Comparison of ENCODE assay signal across 24 cellular contexts in genomic region chr16:82260212-82260795, GRCh38.
"Had no signal": no experiment of that assay in that cellular context is flagged by ENCODE, and none has a peak within 500 bp of the region (broad histone marks: within the 10 kb centered on the region; RNA-seq: fewer than 3 reads in every experiment).

No MANE protein-coding gene starts in this region.

- H3K9me3 Mint-ChIP-seq: activated naive CD4-positive, alpha-beta T cell treated with anti-CD3 and anti-CD28 coated beads, Interleukin-2, amount 50 U/mL, for 24 hours; brain; WTC11 had no signal

- H3K36me3 ChIP-seq: cardiac muscle cell, Peyer's patch, SJSA1 had no signal

- H3K36me3 Mint-ChIP-seq: activated CD4-positive, alpha-beta memory T cell treated with anti-CD3 and anti-CD28 coated beads for 36 hours; activated naive CD4-positive, alpha-beta T cell treated with anti-CD3 and anti-CD28 coated beads, Interleukin-2, amount 50 U/mL, for 24 hours; brain; WTC11 had no signal

- H3K27me3 ChIP-seq: Peyer's patch had no signal

- ATAC-seq: activated T-cell treated with anti-CD3 and anti-CD28 coated beads, Interleukin-2, amount 50 U/mL, for 72 hours; WTC11 had no signal

- H3K27ac Mint-ChIP-seq: activated CD4-positive, alpha-beta memory T cell treated with anti-CD3 and anti-CD28 coated beads for 36 hours; activated CD4-positive, alpha-beta T cell treated with anti-CD3 and anti-CD28 coated beads, Interleukin-2, amount 10 ng/mL, durations not matched to agents 24 days and 14 days; activated naive CD4-positive, alpha-beta T cell treated with anti-CD3 and anti-CD28 coated beads, Interleukin-2, amount 50 U/mL, for 24 hours; activated T-cell treated with anti-CD3 and anti-CD28 coated beads, Interleukin-2, amount 50 U/mL, for 72 hours; brain; T-helper 1 cell treated with Interleukin-12 subunit alpha and Interleukin-12 subunit beta and Interleukin-4 antibody, amounts not matched to agents 30 μg/mL and 1 μg/mL, for 36 hours; WTC11 had no signal

- H3K27ac ChIP-seq: cardiac muscle cell, Peyer's patch, SJSA1 had no signal

- H3K4me1 ChIP-seq: Peyer's patch, SJSA1 had no signal

- H3K4me3 ChIP-seq: cardiac muscle cell, Peyer's patch, SJSA1 had no signal

- DNase-seq: activated CD4-positive, alpha-beta memory T cell treated with anti-CD3 and anti-CD28 coated beads for 36 hours; activated CD4-positive, alpha-beta T cell treated with anti-CD3 and anti-CD28 coated beads, Interleukin-2, amount 10 ng/mL, durations not matched to agents 24 days and 14 days; activated CD4-positive, CD25-positive, alpha-beta regulatory T cell treated with anti-CD3 and anti-CD28 coated beads, Interleukin-2, amount 50 U/mL, for 72 hours; activated CD8-positive, alpha-beta memory T cell treated with anti-CD3 and anti-CD28 coated beads, Interleukin-2, amount 50 U/mL, for 4 hours; activated T-cell treated with anti-CD3 and anti-CD28 coated beads, Interleukin-2, amount 50 U/mL, for 72 hours; amygdala; KG1; NCI-H1048; NCI-H146; NCI-H187 treated with DMSO at 0.1 percent for 48 hours; NCI-H2081 treated with DMSO at 0.1 percent for 48 hours; NCI-H446; NCI-H524; NCI-H774; NK-92 treated with Interleukin-12 subunit alpha and Interleukin-12 subunit beta, amount 100 ng/mL, for 24 hours; OCI-M1; Peyer's patch; SHP77 had no signal

- H3K4me1 Mint-ChIP-seq: activated CD4-positive, alpha-beta T cell treated with anti-CD3 and anti-CD28 coated beads, Interleukin-2, amount 10 ng/mL, durations not matched to agents 24 days and 14 days; activated naive CD4-positive, alpha-beta T cell treated with anti-CD3 and anti-CD28 coated beads, Interleukin-2, amount 50 U/mL, for 24 hours had no signal

- H3K4me3 Mint-ChIP-seq: activated CD4-positive, alpha-beta memory T cell treated with anti-CD3 and anti-CD28 coated beads for 36 hours; activated CD4-positive, alpha-beta T cell treated with anti-CD3 and anti-CD28 coated beads, Interleukin-2, amount 10 ng/mL, durations not matched to agents 24 days and 14 days; activated naive CD4-positive, alpha-beta T cell treated with anti-CD3 and anti-CD28 coated beads, Interleukin-2, amount 50 U/mL, for 24 hours; activated T-cell treated with anti-CD3 and anti-CD28 coated beads, Interleukin-2, amount 50 U/mL, for 72 hours; brain; T-helper 1 cell treated with Interleukin-12 subunit alpha and Interleukin-12 subunit beta and Interleukin-4 antibody, amounts not matched to agents 30 μg/mL and 1 μg/mL, for 36 hours; WTC11 had no signal

- H3K9me3 ChIP-seq: Peyer's patch, SJSA1 had no signal
